In genomic region chr10:46591053-46591452, GRCh38 we compare ENCODE assay signal across 3 cellular contexts. TPM values are rescaled to one million over a fixed set of nuclear protein-coding genes. Genes with fewer than 3 reads are reported as not detected.
"Had no signal": no experiment of that assay in that cellular context is flagged by ENCODE, and none has a peak within 500 bp of the region (broad histone marks: within the 10 kb centered on the region; RNA-seq: fewer than 3 reads in every experiment).

No MANE protein-coding gene starts in this region.

RNA-seq across cellular contexts. Expression of gene GPRIN2, which starts 34.6 kb away (rescaled TPM):
- total RNA-seq: LHCN-M2, MCF 10A, NCI-H460 had no signal
